Comparison of ENCODE assay signal across 12 cellular contexts in genomic region chr12:80632835-80633234, GRCh38.
DNase-seq lines count a peak whose midpoint lies in the region; ATAC-seq, FAIRE-seq and TF ChIP-seq lines count a peak whose summit lies in the region.
"Had no signal": no experiment of that assay in that cellular context is flagged by ENCODE, and none has a peak within 500 bp of the region (broad histone marks: within the 10 kb centered on the region; RNA-seq: fewer than 3 reads in every experiment).

No MANE protein-coding gene starts in this region.

- TF ChIP-seq POLR2A in right lobe of liver (IDR thresholded peaks at IDR 0.05), result no peak
- TF ChIP-seq POLR2A in ovary (IDR thresholded peaks at IDR 0.05), result no peak

- no peaks in the 10 kb centered on the region for H3K9me3 ChIP-seq in right lobe of liver
- H3K9me3 ChIP-seq in ovary, result no peaks in the 10 kb centered on the region
- H3K9me3 ChIP-seq: esophagus squamous epithelium, upper lobe of left lung had no signal

- FAIRE-seq in HTR-8/SVneo (lab: Jason Lieb, UNC), result peak; percentile 70

- no peak overlapping the region for H3K27ac ChIP-seq in right lobe of liver
- H3K27ac ChIP-seq in ovary, result no peak overlapping the region
- H3K27ac ChIP-seq: esophagus squamous epithelium, upper lobe of left lung had no signal

- no peaks in the 10 kb centered on the region for H3K9me3 Mint-ChIP-seq in WTC11

- CTCF ChIA-PET in WTC11 (lab: Charles Lee), result interaction anchor here (0.7 to 3.4 kb wide), 50 partner anchors 10 to 438 kb away, joined by 3 to 29 read pairs (median 4); no protein-coding TSS in a partner anchor

- no peak overlapping the region for H3K4me3 Mint-ChIP-seq in WTC11

- peak; percentile 99 for ATAC-seq in WTC11
- peak in 3 of 4 donors; percentile 28 to 45 (median 42) for ATAC-seq in right lobe of liver
- no peak for ATAC-seq in HG03457 (IDR thresholded peaks at IDR 0.05; ENCODE audit: unreplicated experiment)
- ATAC-seq: sciatic nerve had no signal

- no peak overlapping the region for H3K4me3 ChIP-seq in right lobe of liver
- H3K4me3 ChIP-seq in ovary, result no peak overlapping the region
- H3K4me3 ChIP-seq: esophagus squamous epithelium, upper lobe of left lung had no signal

- POLR2A ChIA-PET in WTC11 (lab: Charles Lee), result interaction anchor here (1.2 kb wide), 1 partner anchor 141 kb away, joined by 3 read pairs; no protein-coding TSS in a partner anchor

- TF ChIP-seq CTCF in WTC11 (IDR thresholded peaks at IDR 0.05) (no peak; the same call in 1 of the 2 replicates), right lobe of liver (IDR thresholded peaks at IDR 0.05) (peak in 3 of 4 donors; percentile 8 to 39 (median 27)), ovary (IDR thresholded peaks at IDR 0.05) (no peak)

- intact Hi-C loops in right lobe of liver (cut with DNase I), result no loop called here
- intact Hi-C loops in ovary (cut with DNase I), result no loop called here

- H3K4me1 ChIP-seq in right lobe of liver (no peaks in the 10 kb centered on the region), ovary (ENCODE audit: insufficient read depth) (no peaks in the 10 kb centered on the region)
- H3K4me1 ChIP-seq: esophagus squamous epithelium, upper lobe of left lung had no signal

- H3K4me1 Mint-ChIP-seq in WTC11, result peaks cover 19% of the 10 kb centered on the region

- H3K36me3 Mint-ChIP-seq in WTC11, result no peaks in the 10 kb centered on the region

- H3K27me3 Mint-ChIP-seq in WTC11 (ENCODE audit: low read depth), result no peaks in the 10 kb centered on the region

- TF ChIP-seq EP300 in ovary (IDR thresholded peaks at IDR 0.05), result no peak

- no peaks in the 10 kb centered on the region for H3K36me3 ChIP-seq in right lobe of liver
- no peaks in the 10 kb centered on the region for H3K36me3 ChIP-seq in ovary
- H3K36me3 ChIP-seq: esophagus squamous epithelium, upper lobe of left lung had no signal

- no peak overlapping the region for H3K27ac Mint-ChIP-seq in WTC11

- 11% methylated on average over 3 of the region's 4 CpGs for WGBS in right lobe of liver (ENCODE audit: insufficient coverage, low coverage, low lambda C conversion rate, missing lambda C conversion rate)
- 52 to 58% (median 53%) methylated on average over 4 of the region's 4 CpGs for WGBS in ovary, 3 donors

- H3K27me3 ChIP-seq in right lobe of liver (no peaks in the 10 kb centered on the region), ovary (no peaks in the 10 kb centered on the region)
- H3K27me3 ChIP-seq: esophagus squamous epithelium, upper lobe of left lung had no signal

- DNase-seq in Daoy (ENCODE audit: low read depth) (peak; percentile 34), HTR-8/SVneo (ENCODE audit: insufficient read length, low spot score) (peak; percentile 13), WTC11 (ENCODE audit: low spot score) (peak; percentile 70), right lobe of liver (peak in 1 of 3 donors; percentile 14), ovary (no peak), putamen (ENCODE audit: low spot score) (no peak), COR-L47 (lab: John Stamatoyannopoulos, UW) (no peak)
- DNase-seq: esophagus squamous epithelium, NCI-H1105 treated with DMSO at 0.1 percent for 48 hours, upper lobe of left lung had no signal

TF ChIP-seq in WTC11, 78 proteins besides CTCF, POLR2A, EP300 and RAD21:
- TF ChIP-seq ZNF532 (CRISPR knock-in tag; IDR thresholded peaks at IDR 0.05; ENCODE audit: borderline replicate concordance), result no peak
- TF ChIP-seq SOX15 (CRISPR knock-in tag; IDR thresholded peaks at IDR 0.05), result no peak
- no peak for TF ChIP-seq NR2C2 (CRISPR knock-in tag; IDR thresholded peaks at IDR 0.05)
- TF ChIP-seq HMGXB4 (CRISPR knock-in tag; IDR thresholded peaks at IDR 0.05), result no peak
- TF ChIP-seq HMGA2 (CRISPR knock-in tag; IDR thresholded peaks at IDR 0.05), result no peak
- no peak for TF ChIP-seq ZNF512 (CRISPR knock-in tag; IDR thresholded peaks at IDR 0.05; ENCODE audit: borderline replicate concordance)
- no peak for TF ChIP-seq ZNF396 (CRISPR knock-in tag; IDR thresholded peaks at IDR 0.05; ENCODE audit: borderline replicate concordance)
- TF ChIP-seq ZNF425 (CRISPR knock-in tag; conservative IDR thresholded peaks at IDR 0.05), result no peak
- TF ChIP-seq ZMAT4 (CRISPR knock-in tag; IDR thresholded peaks at IDR 0.05), result no peak
- no peak for TF ChIP-seq TEAD1 (CRISPR knock-in tag; IDR thresholded peaks at IDR 0.05)

Comparison
In these comparisons a context has a peak if more than half of its experiments do, and no peak if none do; other contexts are left out.
1. DNase-seq: peak in Daoy (single experiment), HTR-8/SVneo (single experiment) and WTC11 (single experiment); none in ovary (0 of 5), putamen (single experiment) and COR-L47 (single experiment).
2. CTCF ChIP-seq: peak in right lobe of liver (3 of 4); none in WTC11 (single experiment) and ovary (0 of 3).